1 cellular context compared by ENCODE assay signal in genomic region chr13:98476538-98476966, GRCh38.
A peak's percentile ranks its signal among the peaks of the same experiment; 100 is the strongest.
TF ChIP-seq lines count a peak whose summit lies in the region.

No MANE protein-coding gene starts in this region.

TF ChIP-seq in HepG2, 621 proteins besides CTCF, POLR2A, EP300 and RAD21 (continued from another document and continues in another):
- TF ChIP-seq, protein P1, sequence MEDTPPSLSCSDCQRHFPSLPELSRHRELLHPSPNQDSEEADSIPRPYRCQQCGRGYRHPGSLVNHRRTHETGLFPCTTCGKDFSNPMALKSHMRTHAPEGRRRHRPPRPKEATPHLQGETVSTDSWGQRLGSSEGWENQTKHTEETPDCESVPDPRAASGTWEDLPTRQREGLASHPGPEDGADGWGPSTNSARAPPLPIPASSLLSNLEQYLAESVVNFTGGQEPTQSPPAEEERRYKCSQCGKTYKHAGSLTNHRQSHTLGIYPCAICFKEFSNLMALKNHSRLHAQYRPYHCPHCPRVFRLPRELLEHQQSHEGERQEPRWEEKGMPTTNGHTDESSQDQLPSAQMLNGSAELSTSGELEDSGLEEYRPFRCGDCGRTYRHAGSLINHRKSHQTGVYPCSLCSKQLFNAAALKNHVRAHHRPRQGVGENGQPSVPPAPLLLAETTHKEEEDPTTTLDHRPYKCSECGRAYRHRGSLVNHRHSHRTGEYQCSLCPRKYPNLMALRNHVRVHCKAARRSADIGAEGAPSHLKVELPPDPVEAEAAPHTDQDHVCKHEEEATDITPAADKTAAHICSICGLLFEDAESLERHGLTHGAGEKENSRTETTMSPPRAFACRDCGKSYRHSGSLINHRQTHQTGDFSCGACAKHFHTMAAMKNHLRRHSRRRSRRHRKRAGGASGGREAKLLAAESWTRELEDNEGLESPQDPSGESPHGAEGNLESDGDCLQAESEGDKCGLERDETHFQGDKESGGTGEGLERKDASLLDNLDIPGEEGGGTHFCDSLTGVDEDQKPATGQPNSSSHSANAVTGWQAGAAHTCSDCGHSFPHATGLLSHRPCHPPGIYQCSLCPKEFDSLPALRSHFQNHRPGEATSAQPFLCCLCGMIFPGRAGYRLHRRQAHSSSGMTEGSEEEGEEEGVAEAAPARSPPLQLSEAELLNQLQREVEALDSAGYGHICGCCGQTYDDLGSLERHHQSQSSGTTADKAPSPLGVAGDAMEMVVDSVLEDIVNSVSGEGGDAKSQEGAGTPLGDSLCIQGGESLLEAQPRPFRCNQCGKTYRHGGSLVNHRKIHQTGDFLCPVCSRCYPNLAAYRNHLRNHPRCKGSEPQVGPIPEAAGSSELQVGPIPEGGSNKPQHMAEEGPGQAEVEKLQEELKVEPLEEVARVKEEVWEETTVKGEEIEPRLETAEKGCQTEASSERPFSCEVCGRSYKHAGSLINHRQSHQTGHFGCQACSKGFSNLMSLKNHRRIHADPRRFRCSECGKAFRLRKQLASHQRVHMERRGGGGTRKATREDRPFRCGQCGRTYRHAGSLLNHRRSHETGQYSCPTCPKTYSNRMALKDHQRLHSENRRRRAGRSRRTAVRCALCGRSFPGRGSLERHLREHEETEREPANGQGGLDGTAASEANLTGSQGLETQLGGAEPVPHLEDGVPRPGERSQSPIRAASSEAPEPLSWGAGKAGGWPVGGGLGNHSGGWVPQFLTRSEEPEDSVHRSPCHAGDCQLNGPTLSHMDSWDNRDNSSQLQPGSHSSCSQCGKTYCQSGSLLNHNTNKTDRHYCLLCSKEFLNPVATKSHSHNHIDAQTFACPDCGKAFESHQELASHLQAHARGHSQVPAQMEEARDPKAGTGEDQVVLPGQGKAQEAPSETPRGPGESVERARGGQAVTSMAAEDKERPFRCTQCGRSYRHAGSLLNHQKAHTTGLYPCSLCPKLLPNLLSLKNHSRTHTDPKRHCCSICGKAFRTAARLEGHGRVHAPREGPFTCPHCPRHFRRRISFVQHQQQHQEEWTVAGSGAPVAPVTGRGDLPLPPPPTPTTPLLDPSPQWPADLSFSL (CRISPR knock-in tag; IDR thresholded peaks at IDR 0.05): no peak
- TF ChIP-seq SMC3 (IDR thresholded peaks at IDR 0.05; ENCODE audit: low read length) (no peak), ZNF225 (CRISPR knock-in tag; IDR thresholded peaks at IDR 0.05) (no peak), HNF1B (CRISPR knock-in tag; IDR thresholded peaks at IDR 0.05) (no peak), HNRNPK (IDR thresholded peaks at IDR 0.05; ENCODE audit: low read depth, low read length, poor library complexity, severe bottlenecking) (no peak), ZNF281 (CRISPR knock-in tag; IDR thresholded peaks at IDR 0.05; ENCODE audit: borderline replicate concordance) (no peak), ZNF768 (CRISPR knock-in tag; IDR thresholded peaks at IDR 0.05) (peak; percentile 91), ZZZ3 (CRISPR knock-in tag; IDR thresholded peaks at IDR 0.05; ENCODE audit: borderline replicate concordance) (no peak), CSRNP1 (CRISPR knock-in tag; IDR thresholded peaks at IDR 0.05) (no peak), FOXK2 (IDR thresholded peaks at IDR 0.05) (no peak), POGZ (CRISPR knock-in tag; IDR thresholded peaks at IDR 0.05) (no peak), GTF3A (CRISPR knock-in tag; conservative IDR thresholded peaks at IDR 0.05) (no peak), ZNF800 (CRISPR knock-in tag; IDR thresholded peaks at IDR 0.05) (no peak), JUND (CRISPR knock-in tag; IDR thresholded peaks at IDR 0.05) (no peak), NR2F1 (CRISPR knock-in tag; IDR thresholded peaks at IDR 0.05) (no peak), ZNF563 (CRISPR knock-in tag; IDR thresholded peaks at IDR 0.05) (no peak), ZNF30 (CRISPR knock-in tag; IDR thresholded peaks at IDR 0.05) (no peak), ZNF235 (CRISPR knock-in tag; IDR thresholded peaks at IDR 0.05; ENCODE audit: borderline replicate concordance) (no peak), XRCC5 (optimal IDR thresholded peaks at IDR 0.05; ENCODE audit: low read length) (no peak), REPIN1 (CRISPR knock-in tag; IDR thresholded peaks at IDR 0.05; ENCODE audit: borderline replicate concordance, low read depth) (no peak), ZNF737 (CRISPR knock-in tag; IDR thresholded peaks at IDR 0.05; ENCODE audit: borderline replicate concordance) (no peak), HNF4A (CRISPR knock-in tag; IDR thresholded peaks at IDR 0.05) (peak; percentile 38; the same call in 1 of the 2 replicates), ZNF7 (CRISPR knock-in tag; IDR thresholded peaks at IDR 0.05) (no peak), ZBTB38 (CRISPR knock-in tag; IDR thresholded peaks at IDR 0.05) (peak; percentile 47; the same call in 1 of the 2 replicates), NFKBIZ (CRISPR knock-in tag; IDR thresholded peaks at IDR 0.05) (no peak), CHCHD3 (CRISPR knock-in tag; IDR thresholded peaks at IDR 0.05) (no peak), PHF20 (CRISPR knock-in tag; IDR thresholded peaks at IDR 0.05) (no peak), CREB3 (CRISPR knock-in tag; IDR thresholded peaks at IDR 0.05) (no peak), MEF2D (CRISPR knock-in tag; IDR thresholded peaks at IDR 0.05) (no peak), ZNF879 (CRISPR knock-in tag; IDR thresholded peaks at IDR 0.05) (no peak), JUNB (CRISPR knock-in tag; IDR thresholded peaks at IDR 0.05; ENCODE audit: borderline replicate concordance) (no peak), MTA1 (CRISPR knock-in tag; IDR thresholded peaks at IDR 0.05; ENCODE audit: borderline replicate concordance) (no peak)
- TF ChIP-seq, protein P2, sequence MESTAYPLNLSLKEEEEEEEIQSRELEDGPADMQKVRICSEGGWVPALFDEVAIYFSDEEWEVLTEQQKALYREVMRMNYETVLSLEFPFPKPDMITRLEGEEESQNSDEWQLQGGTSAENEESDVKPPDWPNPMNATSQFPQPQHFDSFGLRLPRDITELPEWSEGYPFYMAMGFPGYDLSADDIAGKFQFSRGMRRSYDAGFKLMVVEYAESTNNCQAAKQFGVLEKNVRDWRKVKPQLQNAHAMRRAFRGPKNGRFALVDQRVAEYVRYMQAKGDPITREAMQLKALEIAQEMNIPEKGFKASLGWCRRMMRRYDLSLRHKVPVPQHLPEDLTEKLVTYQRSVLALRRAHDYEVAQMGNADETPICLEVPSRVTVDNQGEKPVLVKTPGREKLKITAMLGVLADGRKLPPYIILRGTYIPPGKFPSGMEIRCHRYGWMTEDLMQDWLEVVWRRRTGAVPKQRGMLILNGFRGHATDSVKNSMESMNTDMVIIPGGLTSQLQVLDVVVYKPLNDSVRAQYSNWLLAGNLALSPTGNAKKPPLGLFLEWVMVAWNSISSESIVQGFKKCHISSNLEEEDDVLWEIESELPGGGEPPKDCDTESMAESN (CRISPR knock-in tag; conservative IDR thresholded peaks at IDR 0.05): no peak
- TF ChIP-seq, protein P3, sequence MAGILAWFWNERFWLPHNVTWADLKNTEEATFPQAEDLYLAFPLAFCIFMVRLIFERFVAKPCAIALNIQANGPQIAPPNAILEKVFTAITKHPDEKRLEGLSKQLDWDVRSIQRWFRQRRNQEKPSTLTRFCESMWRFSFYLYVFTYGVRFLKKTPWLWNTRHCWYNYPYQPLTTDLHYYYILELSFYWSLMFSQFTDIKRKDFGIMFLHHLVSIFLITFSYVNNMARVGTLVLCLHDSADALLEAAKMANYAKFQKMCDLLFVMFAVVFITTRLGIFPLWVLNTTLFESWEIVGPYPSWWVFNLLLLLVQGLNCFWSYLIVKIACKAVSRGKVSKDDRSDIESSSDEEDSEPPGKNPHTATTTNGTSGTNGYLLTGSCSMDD (CRISPR knock-in tag; IDR thresholded peaks at IDR 0.05): no peak
- TF ChIP-seq, protein P4, sequence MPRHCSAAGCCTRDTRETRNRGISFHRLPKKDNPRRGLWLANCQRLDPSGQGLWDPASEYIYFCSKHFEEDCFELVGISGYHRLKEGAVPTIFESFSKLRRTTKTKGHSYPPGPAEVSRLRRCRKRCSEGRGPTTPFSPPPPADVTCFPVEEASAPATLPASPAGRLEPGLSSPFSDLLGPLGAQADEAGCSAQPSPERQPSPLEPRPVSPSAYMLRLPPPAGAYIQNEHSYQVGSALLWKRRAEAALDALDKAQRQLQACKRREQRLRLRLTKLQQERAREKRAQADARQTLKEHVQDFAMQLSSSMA (CRISPR knock-in tag; IDR thresholded peaks at IDR 0.05): no peak
- TF ChIP-seq, protein P5, sequence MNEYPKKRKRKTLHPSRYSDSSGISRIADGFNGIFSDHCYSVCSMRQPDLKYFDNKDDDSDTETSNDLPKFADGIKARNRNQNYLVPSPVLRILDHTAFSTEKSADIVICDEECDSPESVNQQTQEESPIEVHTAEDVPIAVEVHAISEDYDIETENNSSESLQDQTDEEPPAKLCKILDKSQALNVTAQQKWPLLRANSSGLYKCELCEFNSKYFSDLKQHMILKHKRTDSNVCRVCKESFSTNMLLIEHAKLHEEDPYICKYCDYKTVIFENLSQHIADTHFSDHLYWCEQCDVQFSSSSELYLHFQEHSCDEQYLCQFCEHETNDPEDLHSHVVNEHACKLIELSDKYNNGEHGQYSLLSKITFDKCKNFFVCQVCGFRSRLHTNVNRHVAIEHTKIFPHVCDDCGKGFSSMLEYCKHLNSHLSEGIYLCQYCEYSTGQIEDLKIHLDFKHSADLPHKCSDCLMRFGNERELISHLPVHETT (CRISPR knock-in tag; conservative IDR thresholded peaks at IDR 0.05): no peak
